ENCODE assay signal across 9 cellular contexts in genomic region chr1:229440821-229441537, GRCh38. TPM values are rescaled to one million over a fixed set of nuclear protein-coding genes. Genes with fewer than 3 reads are reported as not detected.
DNase-seq lines count a peak whose midpoint lies in the region; ATAC-seq and TF ChIP-seq lines count a peak whose summit lies in the region.
"Had no signal": no experiment of that assay in that cellular context is flagged by ENCODE, and none has a peak within 500 bp of the region (broad histone marks: within the 10 kb centered on the region; RNA-seq: fewer than 3 reads in every experiment).

No MANE protein-coding gene starts in this region.

- peaks cover 0 to 4% (median 0%) of the 10 kb centered on the region in 5 donors for H3K27me3 ChIP-seq in subcutaneous abdominal adipose tissue (ENCODE audit: control insufficient read depth in 5 of 5, insufficient read depth in 4 of 5, low read length in 5 of 5)

- H3K9me3 Mint-ChIP-seq in brain, result no peaks in the 10 kb centered on the region
- H3K9me3 Mint-ChIP-seq: dendritic cell treated with granulocyte-macrophage colony-stimulating factor and Interleukin-4, amounts not matched to agents 40 ng/mL and 50 ng/mL, for 4 days had no signal

- ATAC-seq in GM19328 (IDR thresholded peaks at IDR 0.05; ENCODE audit: unreplicated experiment) (peak; percentile 95), HG03159 (IDR thresholded peaks at IDR 0.05; ENCODE audit: unreplicated experiment) (peak; percentile 95)

- H3K27ac Mint-ChIP-seq in brain, result peak overlapping the region in 4 of 5 experiments; percentile 0 to 91 (median 16)
- H3K27ac Mint-ChIP-seq: dendritic cell treated with granulocyte-macrophage colony-stimulating factor and Interleukin-4, amounts not matched to agents 40 ng/mL and 50 ng/mL, for 4 days had no signal

- peaks cover 4% of the 10 kb centered on the region for H3K4me1 Mint-ChIP-seq in brain

- DNase-seq in AG08396 (ENCODE audit: low spot score) (peak; percentile 68), NCI-H2029 treated with DMSO at 0.1 percent for 48 hours (lab: John Stamatoyannopoulos, UW) (no peak), coronary artery (ENCODE audit: low spot score) (no peak), SIG-M5 (lab: John Stamatoyannopoulos, UW) (no peak)

- peaks cover 26% of the 10 kb centered on the region for H3K36me3 Mint-ChIP-seq in brain

- peaks cover 21 to 49% (median 34%) of the 10 kb centered on the region in 5 donors for H3K36me3 ChIP-seq in subcutaneous abdominal adipose tissue (ENCODE audit: control insufficient read depth in 5 of 5, insufficient read depth in 5 of 5, low read length in 5 of 5)

- H3K4me1 ChIP-seq in subcutaneous abdominal adipose tissue (ENCODE audit: control insufficient read depth in 5 of 5, insufficient read depth in 5 of 5, low read length in 5 of 5), result peaks cover 0 to 3% (median 0%) of the 10 kb centered on the region in 5 donors

- H3K27ac ChIP-seq in subcutaneous abdominal adipose tissue (ENCODE audit: low read depth, low read length) (peak overlapping the region; percentile 23), coronary artery (peak overlapping the region in 1 of 2 donors; percentile 27)

- H3K27me3 Mint-ChIP-seq in brain, result peaks cover 3% of the 10 kb centered on the region

- no peaks in the 10 kb centered on the region for H3K9me3 ChIP-seq in subcutaneous abdominal adipose tissue (ENCODE audit: control insufficient read depth in 5 of 5, low read length in 5 of 5)

- H3K9ac ChIP-seq in subcutaneous abdominal adipose tissue (ENCODE audit: low read length in 5 of 5), result no peak overlapping the region

- TF ChIP-seq CTCF in brain (conservative IDR thresholded peaks at IDR 0.05) (no peak), coronary artery (IDR thresholded peaks at IDR 0.05) (no peak)

- H3K4me3 Mint-ChIP-seq in brain, result no peak overlapping the region
- H3K4me3 Mint-ChIP-seq: dendritic cell treated with granulocyte-macrophage colony-stimulating factor and Interleukin-4, amounts not matched to agents 40 ng/mL and 50 ng/mL, for 4 days had no signal

- H3K4me3 ChIP-seq in subcutaneous abdominal adipose tissue (ENCODE audit: low read depth in 1 of 5, low read length in 5 of 5), result no peak overlapping the region
- H3K4me3 ChIP-seq in coronary artery, result no peak overlapping the region

RNA-seq across cellular contexts. Expression of gene ACTA1, which starts 7.1 kb away (rescaled TPM):
- polyA plus RNA-seq in brain (ENCODE audit: insufficient read depth, low read depth, low replicate concordance), result 0.88 TPM
